1 cellular context compared by ENCODE assay signal in genomic region chr6:158205220-158205944, GRCh38.
TF ChIP-seq lines count a peak whose summit lies in the region.

No MANE protein-coding gene starts in this region.

TF ChIP-seq in GM12878, 131 proteins besides CTCF, POLR2A, EP300 and RAD21 (continued from another document):
- TF ChIP-seq IRF3 (IDR thresholded peaks at IDR 0.05) (no peak), NR2C2 (IDR thresholded peaks at IDR 0.05; ENCODE audit: borderline replicate concordance, control insufficient read depth, insufficient read length, low read depth) (no peak), RUNX3 (IDR thresholded peaks at IDR 0.05; ENCODE audit: low read length) (no peak), RAD51 (IDR thresholded peaks at IDR 0.05) (no peak), MYC (IDR thresholded peaks at IDR 0.05; ENCODE audit: insufficient read depth, insufficient read length, insufficient replicate concordance, low read length, severe bottlenecking) (no peak), EGR1 (IDR thresholded peaks at IDR 0.05; ENCODE audit: borderline replicate concordance in 1 of 2, low read depth in 2 of 2, low read length in 2 of 2) (no peak), E2F4 (IDR thresholded peaks at IDR 0.05; ENCODE audit: low read depth, low read length) (no peak), IRF4 (IDR thresholded peaks at IDR 0.05; ENCODE audit: low read depth, low read length) (no peak), HCFC1 (IDR thresholded peaks at IDR 0.05; ENCODE audit: low read length) (no peak), LARP7 (IDR thresholded peaks at IDR 0.05) (no peak), MXI1 (IDR thresholded peaks at IDR 0.05; ENCODE audit: low read depth, low read length) (no peak)
